In the genomic region with DNA sequence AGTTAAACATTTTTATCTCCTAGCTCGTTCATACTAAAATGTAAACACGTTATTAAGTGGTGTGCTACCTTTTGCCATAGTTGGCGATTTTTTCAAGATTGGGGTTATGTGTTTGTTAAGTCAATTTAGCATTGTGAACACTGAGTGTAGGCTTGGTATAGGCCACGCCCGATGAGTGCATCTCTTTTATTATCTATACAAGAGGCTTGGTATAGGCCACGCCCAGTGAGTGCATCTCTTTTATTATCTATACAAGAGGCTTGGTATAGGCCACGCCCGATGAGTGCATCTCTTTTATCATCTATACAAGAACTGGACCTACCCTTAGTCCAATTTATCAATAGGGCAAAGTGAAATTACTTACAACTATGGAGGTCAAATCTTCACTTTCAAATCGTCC, we compare ENCODE assay signal across 23 cellular contexts.
DNase-seq lines count a peak whose midpoint lies in the region; ATAC-seq, FAIRE-seq and TF ChIP-seq lines count a peak whose summit lies in the region.
"Had no signal": no experiment of that assay in that cellular context is flagged by ENCODE, and none has a peak within 500 bp of the region (broad histone marks: within the 10 kb centered on the region; RNA-seq: fewer than 3 reads in every experiment).

No MANE protein-coding gene starts in this region.

- TF ChIP-seq EP300 in K562 (IDR thresholded peaks at IDR 0.05; ENCODE audit: low read length) (no peak), transverse colon (IDR thresholded peaks at IDR 0.05; ENCODE audit: low read depth) (no peak)

- no peak overlapping the region for H2AFZ ChIP-seq in PC-3 (ENCODE audit: low read length)
- H2AFZ ChIP-seq in K562 (ENCODE audit: low read depth, low read length): no peak overlapping the region

- POLR2A ChIA-PET in PC-3 (lab: Charles Lee; ENCODE audit: unreplicated experiment) (no interaction called here), K562 (lab: Yijun Ruan, JAX) (interaction anchor here (0.6 kb wide), 1 partner anchor 192 kb away, joined by 3 read pairs; no protein-coding TSS in a partner anchor), GM10248 (lab: Yijun Ruan, JAX) (no interaction called here)

- no peak for TF ChIP-seq RAD21 in K562 (CRISPR knock-in tag; conservative IDR thresholded peaks at IDR 0.05 in 1 of 2, IDR thresholded peaks at IDR 0.05 in 1 of 2)

- in situ Hi-C loops in K562 (cut with MboI): no loop called here
- in situ Hi-C loops in transverse colon (cut with MboI; ENCODE audit: low pct_ligation_motif_present in 1 of 4, low pct_unique_long_range_greater_than_20kb in 1 of 4, low sequenced_read_pairs in 3 of 4): loop anchor here in 1 of 4 donors (25.0 kb wide), 1 partner anchor 97 kb away; no protein-coding TSS in a partner anchor

- H3K9me1 ChIP-seq in K562 (ENCODE audit: control insufficient read depth, insufficient read depth, low read length): no peaks in the 10 kb centered on the region

- TF ChIP-seq CTCF in PC-3 (conservative IDR thresholded peaks at IDR 0.05; ENCODE audit: low read depth, low read length) (no peak), K562 (IDR thresholded peaks at IDR 0.05 in 2 of 3, conservative IDR thresholded peaks at IDR 0.05 in 1 of 3; ENCODE audit: insufficient read depth in 2 of 3, low read depth in 1 of 3, low read length in 3 of 3) (no peak), transverse colon (IDR thresholded peaks at IDR 0.05) (no peak), GM10248 (IDR thresholded peaks at IDR 0.05; ENCODE audit: control extremely low read depth, extremely low read depth, low read depth, missing control alignments) (no peak)

- H3K9me2 ChIP-seq in PC-3 (replicated peaks; ENCODE audit: low read length): no peaks in the 10 kb centered on the region

- H3F3A ChIP-seq in PC-3 (ENCODE audit: low read length, unreplicated experiment): no peaks in the 10 kb centered on the region

- intact Hi-C loops in PC-3 (cut with micrococcal nuclease) (no loop called here), K562 (cut with micrococcal nuclease) (no loop called here), left colon (cut with DNase I, micrococcal nuclease) (no loop called here), transverse colon (cut with DNase I; ENCODE audit: low total_unique reads) (no loop called here), sciatic nerve (cut with DNase I) (no loop called here)

- no peak for FAIRE-seq in K562 (lab: Jason Lieb, UNC)
- FAIRE-seq: A204.1, G401.6, GM12892, GM18507 had no signal

- ATAC-seq in PC-3: peak; percentile 85
- 0 out of 3 replicates have a peak, but pooled peaks have one; percentile 35 for ATAC-seq in K562
- ATAC-seq in left colon: peak; percentile 77
- ATAC-seq in GM21737 (IDR thresholded peaks at IDR 0.05; ENCODE audit: unreplicated experiment): no peak
- no peak for ATAC-seq in sciatic nerve
- ATAC-seq: HCT116 had no signal

- no peaks in the 10 kb centered on the region for H3K9me3 ChIP-seq in PC-3 (ENCODE audit: low read length)
- H3K9me3 ChIP-seq in K562 (replicated peaks; ENCODE audit: control insufficient read depth, insufficient read depth, low read depth, low read length): no peaks in the 10 kb centered on the region
- no peaks in the 10 kb centered on the region for H3K9me3 ChIP-seq in transverse colon
- H3K9me3 ChIP-seq: BE2C had no signal

- TF ChIP-seq POLR2A in K562 (conservative IDR thresholded peaks at IDR 0.05) (no peak), transverse colon (IDR thresholded peaks at IDR 0.05) (no peak)

- H3K27ac ChIP-seq in PC-3 (ENCODE audit: low read length): peak overlapping the region; percentile 27; the same call in 1 of the 2 replicates
- H3K27ac ChIP-seq in K562 (ENCODE audit: extremely low read depth, low read depth, low read length): no peak overlapping the region
- H3K27ac ChIP-seq in transverse colon: no peak overlapping the region

- H3K79me2 ChIP-seq in PC-3 (ENCODE audit: low read length) (no peaks in the 10 kb centered on the region), K562 (ENCODE audit: control insufficient read depth, insufficient read depth, low read length) (no peaks in the 10 kb centered on the region)

- peak; percentile 36 for DNase-seq in PC-3
- no peak for DNase-seq in K562 (ENCODE audit: extremely low read depth in 1 of 4, low spot score in 3 of 4)
- DNase-seq in left colon: peak in 1 of 2 donors; percentile 55
- DNase-seq in transverse colon: peak; percentile 57
- no peak for DNase-seq in sciatic nerve (ENCODE audit: low spot score)
- no peak for DNase-seq in GM10248 (ENCODE audit: extremely low spot score)
- DNase-seq: ACHN; BE2C; C1 segment of cervical spinal cord; CD4-positive, CD25-positive, alpha-beta regulatory T cell; CD8-positive, alpha-beta memory T cell; COR-L47; DMS 273 treated with DMSO at 0.1 percent for 48 hours; DMS53; GOT3; H7; HFFc6 had no signal

- H3K36me3 ChIP-seq in PC-3 (ENCODE audit: low read depth, low read length) (peaks cover 29% of the 10 kb centered on the region), K562 (ENCODE audit: control insufficient read depth, insufficient read depth, low read length) (peaks cover 36% of the 10 kb centered on the region; the same call in 2 of the 3 replicates), transverse colon (peaks cover 0 to 62% (median 25%) of the 10 kb centered on the region in 4 donors)

- H3K4me1 ChIP-seq in PC-3 (ENCODE audit: insufficient read depth, low read length): 0 out of 2 replicates have a peak, but pooled peaks cover 4% of the 10 kb centered on the region
- H3K4me1 ChIP-seq in K562 (replicated peaks in 1 of 2; ENCODE audit: control insufficient read depth in 2 of 2, insufficient read depth in 2 of 2, low read length in 2 of 2): peaks cover 0 to 3% of the 10 kb centered on the region in 2 experiments; a peak in 3 of 5 replicates
- no peaks in the 10 kb centered on the region for H3K4me1 ChIP-seq in transverse colon
- H3K4me1 ChIP-seq: BE2C had no signal

- no TSS peak for BruUV-seq in PC-3 (replicated peaks; lab: Mats Ljungman, UMichigan)
- no TSS peak for BruUV-seq in K562 (replicated peaks; lab: Mats Ljungman, UMichigan)

- H4K20me1 ChIP-seq in PC-3 (ENCODE audit: low read length): no peaks in the 10 kb centered on the region
- H4K20me1 ChIP-seq in K562 (replicated peaks; ENCODE audit: control insufficient read depth, insufficient read depth, low read length): no peaks in the 10 kb centered on the region

- H3K4me2 ChIP-seq in PC-3 (ENCODE audit: low read length) (no peak overlapping the region), K562 (ENCODE audit: insufficient read depth, low read length) (no peak overlapping the region)

- no peak overlapping the region for H3K9ac ChIP-seq in PC-3 (ENCODE audit: low read length)
- H3K9ac ChIP-seq in K562 (ENCODE audit: insufficient read depth in 1 of 2, low read depth in 2 of 2, low read length in 2 of 2): no peak overlapping the region

- H3K27me3 ChIP-seq in PC-3 (ENCODE audit: low read length) (no peaks in the 10 kb centered on the region), K562 (ENCODE audit: control insufficient read depth in 2 of 2, insufficient read depth in 2 of 2, low read length in 2 of 2) (no peaks in the 10 kb centered on the region), transverse colon (no peaks in the 10 kb centered on the region)
- H3K27me3 ChIP-seq: BE2C had no signal

- CTCF ChIA-PET in PC-3 (lab: Charles Lee): interaction anchor here (0.6 kb wide), 1 partner anchor 13 kb away, joined by 3 read pairs; no protein-coding TSS in a partner anchor
- CTCF ChIA-PET in K562 (lab: Yijun Ruan, JAX; ENCODE audit: low intra/inter-chr PET ratio): no interaction called here
- CTCF ChIA-PET in GM10248 (lab: Yijun Ruan, JAX): interaction anchor here (1.2 kb wide), 1 partner anchor 13 kb away, joined by 3 read pairs; no protein-coding TSS in a partner anchor

- 78% methylated on average over 9 of the region's 9 CpGs for WGBS in K562 (ENCODE audit: insufficient coverage, low coverage, missing lambda C conversion rate)
- 83 to 85% methylated on average over 8 to 9 of the region's 9 CpGs for WGBS in transverse colon (ENCODE audit: low coverage in 1 of 2), 2 donors

- H3K4me3 ChIP-seq in PC-3 (ENCODE audit: low read length) (no peak overlapping the region), K562 (no peak overlapping the region), transverse colon (no peak overlapping the region)

TF ChIP-seq in K562, 482 proteins besides CTCF, POLR2A, EP300 and RAD21:
- TF ChIP-seq PYGO2 (tag; IDR thresholded peaks at IDR 0.05) (no peak), EP400 (IDR thresholded peaks at IDR 0.05) (no peak), ETS2 (tag; IDR thresholded peaks at IDR 0.05; ENCODE audit: borderline replicate concordance, poor library complexity, severe bottlenecking) (no peak), ZNF561 (CRISPR knock-in tag; conservative IDR thresholded peaks at IDR 0.05) (no peak), MCM7 (IDR thresholded peaks at IDR 0.05) (no peak), RBM34 (IDR thresholded peaks at IDR 0.05; ENCODE audit: borderline replicate concordance, insufficient read depth, low read length) (no peak), ZNF696 (CRISPR knock-in tag; conservative IDR thresholded peaks at IDR 0.05) (no peak)
TF ChIP-seq in K562: peak in this region for 0.

Comparison
In these comparisons a context has a peak if more than half of its experiments do, and no peak if none do; other contexts are left out.
1. ATAC-seq: peak in PC-3 (single experiment), K562 (single experiment) and left colon (single experiment); none in GM21737 (single experiment) and sciatic nerve (single experiment).
2. DNase-seq: peak in PC-3 (single experiment) and transverse colon (single experiment); none in K562 (0 of 4), sciatic nerve (single experiment) and GM10248 (single experiment).